25 cellular contexts compared by ENCODE assay signal in the genomic region with DNA sequence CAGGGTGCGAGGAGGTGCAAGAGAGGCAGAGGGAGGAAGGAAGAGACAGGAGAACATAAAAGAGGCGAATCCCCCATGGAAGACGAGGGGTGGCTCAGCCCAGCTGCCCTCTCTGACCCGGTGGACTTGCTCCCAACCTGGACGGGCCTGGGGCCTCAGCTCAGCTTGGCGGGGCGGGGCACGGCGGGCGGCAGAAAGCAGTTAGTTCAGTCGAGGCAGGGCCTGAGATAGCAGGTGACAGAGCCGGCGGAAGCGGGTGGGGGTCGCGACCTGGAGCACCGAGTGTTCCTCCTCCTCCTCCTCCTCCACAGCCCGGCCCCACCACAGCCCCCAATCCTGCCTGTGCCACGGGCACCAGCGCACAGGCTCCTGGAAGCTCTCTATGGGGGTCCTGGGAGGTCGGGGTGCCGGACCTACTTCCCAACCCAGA. TPM values are rescaled to one million over a fixed set of nuclear protein-coding genes. Genes with fewer than 3 reads are reported as not detected.
"Had no signal": no experiment of that assay in that cellular context is flagged by ENCODE, and none has a peak within 500 bp of the region (broad histone marks: within the 10 kb centered on the region; RNA-seq: fewer than 3 reads in every experiment).

No MANE protein-coding gene starts in this region.

- H3K27me3 Mint-ChIP-seq: activated naive CD4-positive, alpha-beta T cell treated with anti-CD3 and anti-CD28 coated beads, Interleukin-2, amount 50 U/mL, for 24 hours had no signal

- H3K4me1 Mint-ChIP-seq: activated naive CD4-positive, alpha-beta T cell treated with anti-CD3 and anti-CD28 coated beads, Interleukin-2, amount 50 U/mL, for 24 hours; WTC11 had no signal

- H3K27ac ChIP-seq: ascending aorta, body of pancreas, RWPE1, SJSA1 had no signal

- H3K9me3 Mint-ChIP-seq: activated naive CD4-positive, alpha-beta T cell treated with anti-CD3 and anti-CD28 coated beads, Interleukin-2, amount 50 U/mL, for 24 hours; T-helper 1 cell treated with Interleukin-12 subunit alpha and Interleukin-12 subunit beta and Interleukin-4 antibody, amounts not matched to agents 30 μg/mL and 1 μg/mL, for 36 hours; WTC11 had no signal

- ATAC-seq: activated CD8-positive, alpha-beta T cell treated with anti-CD3 and anti-CD28 coated beads, Interleukin-2, amount 10 ng/mL, durations not matched to agents 7 days and 5 days; body of pancreas; WTC11 had no signal

- H3K27ac Mint-ChIP-seq: activated CD8-positive, alpha-beta T cell treated with anti-CD3 and anti-CD28 coated beads, Interleukin-2, amount 10 ng/mL, durations not matched to agents 7 days and 5 days; T-helper 1 cell treated with Interleukin-12 subunit alpha and Interleukin-12 subunit beta and Interleukin-4 antibody, amounts not matched to agents 30 μg/mL and 1 μg/mL, for 36 hours had no signal

- DNase-seq: activated CD4-positive, alpha-beta T cell treated with anti-CD3 and anti-CD28 coated beads for 48 hours; activated CD4-positive, alpha-beta T cell treated with anti-CD3 and anti-CD28 coated beads, Interleukin-2, amount 50 U/mL, for 4 hours; activated CD4-positive, CD25-positive, alpha-beta regulatory T cell treated with anti-CD3 and anti-CD28 coated beads, Interleukin-2, amount 50 U/mL, for 72 hours; activated CD8-positive, alpha-beta memory T cell treated with anti-CD3 and anti-CD28 coated beads, Interleukin-2, amount 50 U/mL, for 48 hours; activated CD8-positive, alpha-beta T cell treated with anti-CD3 and anti-CD28 coated beads, Interleukin-2, amount 10 ng/mL, durations not matched to agents 7 days and 5 days; activated naive CD4-positive, alpha-beta T cell; activated T-cell treated with anti-CD3 and anti-CD28 coated beads, Interleukin-2, amount 50 U/mL, for 1 hour; body of pancreas; Kasumi-1; KBM-7; NCI-H1105 treated with DMSO at 0.1 percent for 48 hours; NCI-H1436 treated with DMSO at 0.1 percent for 48 hours; NCI-H187; NCI-H2081; NCI-H524; Peyer's patch; Right ventricle myocardium superior; T-helper 9 cell had no signal

- H3K4me1 ChIP-seq: ascending aorta, body of pancreas, Peyer's patch had no signal

- H3K4me3 ChIP-seq: ascending aorta, body of pancreas, Peyer's patch, SJSA1 had no signal

- FAIRE-seq: bronchial epithelial cell had no signal

- H3K27me3 ChIP-seq: ascending aorta, body of pancreas, Peyer's patch, SJSA1 had no signal

- H3K9me3 ChIP-seq: ascending aorta, body of pancreas, Peyer's patch, SJSA1 had no signal

- H3K4me3 Mint-ChIP-seq: activated CD8-positive, alpha-beta T cell treated with anti-CD3 and anti-CD28 coated beads, Interleukin-2, amount 10 ng/mL, durations not matched to agents 7 days and 5 days; activated naive CD4-positive, alpha-beta T cell treated with anti-CD3 and anti-CD28 coated beads, Interleukin-2, amount 50 U/mL, for 24 hours; T-helper 1 cell treated with Interleukin-12 subunit alpha and Interleukin-12 subunit beta and Interleukin-4 antibody, amounts not matched to agents 30 μg/mL and 1 μg/mL, for 36 hours; WTC11 had no signal

RNA-seq across cellular contexts. Expression of a gene that starts 26.9 kb away (rescaled TPM):
- total RNA-seq: bronchial epithelial cell, SJSA1 had no signal

RNA-seq across cellular contexts. Expression of a gene that starts 48.3 kb away (rescaled TPM):
- total RNA-seq: bronchial epithelial cell had no signal
